Comparison of ENCODE assay signal across 10 cellular contexts in genomic region chr9:34956066-34956465, GRCh38. TPM values are rescaled to one million over a fixed set of nuclear protein-coding genes. Genes with fewer than 3 reads are reported as not detected.
DNase-seq lines count a peak whose midpoint lies in the region; ATAC-seq and TF ChIP-seq lines count a peak whose summit lies in the region.
"Not testable (repeated sequence)": the region's sequence is repeated elsewhere in the genome, so short reads cannot be mapped to it uniquely, and the experiment has no call there.
"Had no signal": no experiment of that assay in that cellular context is flagged by ENCODE, and none has a peak within 500 bp of the region (broad histone marks: within the 10 kb centered on the region; RNA-seq: fewer than 3 reads in every experiment).

No MANE protein-coding gene starts in this region.

- DNase-seq in mammary epithelial cell (peak; percentile 35), globus pallidus (ENCODE audit: low spot score) (peak; percentile 29), pons (ENCODE audit: low spot score) (peak; percentile 29)

- H3K9ac ChIP-seq in mammary epithelial cell (ENCODE audit: insufficient read depth, low read length), result not testable (repeated sequence)

- WGBS in mammary epithelial cell (ENCODE audit: low coverage, missing lambda C conversion rate), result 65% methylated on average over 7 of the region's 7 CpGs

- not testable (repeated sequence) for H3K36me3 ChIP-seq in mammary epithelial cell (ENCODE audit: insufficient read depth, low read length)

- ATAC-seq in HG03439 (IDR thresholded peaks at IDR 0.05; ENCODE audit: unreplicated experiment), result peak; percentile 16

- H3K9me3 ChIP-seq in mammary epithelial cell (replicated peaks; ENCODE audit: insufficient read depth, low read length), result not testable (repeated sequence)

- in situ Hi-C loops in mammary epithelial cell (cut with MboI; ENCODE audit: low sequenced_read_pairs in 2 of 2), result not testable (repeated sequence)

- H3K79me2 ChIP-seq in mammary epithelial cell (ENCODE audit: insufficient read depth, low read length), result not testable (repeated sequence)

- not testable (repeated sequence) for H2AFZ ChIP-seq in mammary epithelial cell (ENCODE audit: low read depth, low read length)

- H3K4me3 ChIP-seq in mammary epithelial cell (replicated peaks in 1 of 3; ENCODE audit: insufficient read depth in 1 of 3, low read depth in 2 of 3, low read length in 3 of 3), result not testable (repeated sequence)

- dilution Hi-C loops in mammary epithelial cell (cut with HindIII; ENCODE audit: low sequenced_read_pairs), result not testable (repeated sequence)

- CTCF ChIA-PET in mammary epithelial cell (lab: Charles Lee; ENCODE audit: low non-redundant PET), result not testable (repeated sequence)

- H3K27ac ChIP-seq in mammary epithelial cell (ENCODE audit: insufficient read depth, low read depth, low read length), result not testable (repeated sequence)

- not testable (repeated sequence) for TF ChIP-seq CTCF in mammary epithelial cell (conservative IDR thresholded peaks at IDR 0.05 in 1 of 2, IDR thresholded peaks at IDR 0.05 in 1 of 2; ENCODE audit: extremely low read depth in 1 of 2, insufficient read depth in 1 of 2, low read depth in 1 of 2, low read length in 2 of 2)

- not testable (repeated sequence) for BruUV-seq in mammary epithelial cell (replicated peaks; lab: Mats Ljungman, UMichigan)

- not testable (repeated sequence) for H3K4me2 ChIP-seq in mammary epithelial cell (ENCODE audit: insufficient read depth, low read depth, low read length)

- intact Hi-C loops in mammary epithelial cell (cut with micrococcal nuclease), result not testable (repeated sequence)

- H3K27me3 ChIP-seq in mammary epithelial cell (ENCODE audit: insufficient read depth, low read length), result not testable (repeated sequence)

- not testable (repeated sequence) for H3K4me1 ChIP-seq in mammary epithelial cell (ENCODE audit: insufficient read depth, low read length)

- H4K20me1 ChIP-seq in mammary epithelial cell (ENCODE audit: insufficient read depth, low read length), result not testable (repeated sequence)

RNA-seq across cellular contexts. Expression of gene PHF24, which starts 2.0 kb away (rescaled TPM):
- under 1 TPM; under 0.01 to 0.24 TPM for total RNA-seq in mammary epithelial cell
- 0.07 TPM for polyA plus RNA-seq in mammary epithelial cell
- not detected for polyA minus RNA-seq in mammary epithelial cell
- total RNA-seq: CD4-positive, alpha-beta memory T cell; CD4-positive, CD25-positive, alpha-beta regulatory T cell; G401; GM12878 had no signal
- polyA plus RNA-seq: AG04450; CD4-positive, alpha-beta memory T cell; CD4-positive, CD25-positive, alpha-beta regulatory T cell; CD8-positive, alpha-beta memory T cell had no signal

RNA-seq across cellular contexts. Expression of gene DNAJB5, which starts 33.5 kb away (rescaled TPM):
- 10 to 100 TPM in 1 of 2 donors, 1 to 10 TPM in 1; 8.4 to 10.0 TPM for total RNA-seq in mammary epithelial cell
- 3.4 TPM for polyA plus RNA-seq in mammary epithelial cell
- polyA minus RNA-seq in mammary epithelial cell, result 3.9 TPM
